Comparison of ENCODE assay signal across 9 cellular contexts in the genomic region with DNA sequence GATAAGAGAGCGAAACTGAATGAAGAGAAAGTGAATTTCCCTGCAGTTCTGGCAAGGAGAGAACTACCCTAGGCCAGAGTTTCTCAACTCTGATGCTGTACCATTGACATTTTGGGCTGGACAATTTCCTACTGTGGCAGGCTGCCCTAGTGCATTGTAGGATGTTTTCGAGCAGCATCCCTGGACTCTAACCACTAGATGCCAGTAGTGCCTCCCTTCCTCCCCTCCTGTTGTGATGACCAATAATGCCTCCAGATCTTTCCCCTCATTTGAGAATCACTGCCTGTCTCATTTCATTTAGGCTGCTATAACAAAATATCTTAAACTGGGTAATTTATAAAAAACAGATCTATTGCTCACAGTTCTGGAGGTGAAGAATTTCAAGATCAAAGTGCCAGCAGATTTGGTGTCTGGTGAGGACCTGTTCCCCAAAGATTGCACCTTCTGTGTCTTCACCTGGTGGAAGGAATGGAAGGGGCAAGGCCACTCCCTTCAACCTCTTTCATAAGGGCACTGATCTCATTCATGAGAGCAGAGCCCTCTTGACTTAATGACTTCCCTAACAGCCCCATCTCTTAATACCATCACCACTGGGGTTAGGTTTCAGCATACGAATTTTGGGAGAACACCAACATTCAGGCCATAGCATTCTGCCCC.
DNase-seq lines count a peak whose midpoint lies in the region; ATAC-seq, FAIRE-seq and TF ChIP-seq lines count a peak whose summit lies in the region.
"Had no signal": no experiment of that assay in that cellular context is flagged by ENCODE, and none has a peak within 500 bp of the region (broad histone marks: within the 10 kb centered on the region; RNA-seq: fewer than 3 reads in every experiment).

No MANE protein-coding gene starts in this region.

- DNase-seq in EH (ENCODE audit: low read depth) (peak; percentile 41), M059J (ENCODE audit: low read depth) (peak; percentile 25), brain microvascular endothelial cell (peak; percentile 2), mesendoderm (peak; percentile 71), activated gamma-delta T cell (lab: John Stamatoyannopoulos, UW) (no peak), RCC 7860 (ENCODE audit: low spot score) (no peak), body of pancreas (no peak)
- DNase-seq: activated T-cell treated with anti-CD3 and anti-CD28 coated beads, Interleukin-2, amount 50 U/mL, for 48 hours had no signal

- H2AK5ac ChIP-seq in mesendoderm (ENCODE audit: low read length) = no peak overlapping the region

- no peak for TF ChIP-seq POLR2A in body of pancreas (IDR thresholded peaks at IDR 0.05)

- H3K4ac ChIP-seq in mesendoderm (ENCODE audit: low read depth, low read length) = no peak overlapping the region

- H3K36me3 ChIP-seq in brain microvascular endothelial cell (replicated peaks) = no peaks in the 10 kb centered on the region
- no peaks in the 10 kb centered on the region for H3K36me3 ChIP-seq in mesendoderm (ENCODE audit: control insufficient read depth, insufficient read depth, low read length)
- H3K36me3 ChIP-seq in body of pancreas (replicated peaks in 1 of 2; ENCODE audit: insufficient read depth in 1 of 2, low read depth in 2 of 2) = no peaks in the 10 kb centered on the region

- in situ Hi-C loops in brain microvascular endothelial cell (cut with HindIII; ENCODE audit: low pct_ligation_motif_present, low sequenced_read_pairs) = no loop called here

- no peak overlapping the region for H2BK5ac ChIP-seq in mesendoderm (ENCODE audit: low read length)

- intact Hi-C loops in body of pancreas (cut with DNase I) = no loop called here

- no peak overlapping the region for H3K23ac ChIP-seq in mesendoderm (ENCODE audit: low read length)

- H4K8ac ChIP-seq in mesendoderm (ENCODE audit: low read depth, low read length) = no peak overlapping the region

- H4K5ac ChIP-seq in mesendoderm (ENCODE audit: low read length) = no peak overlapping the region

- no peak overlapping the region for H3K9ac ChIP-seq in mesendoderm (ENCODE audit: low read length)

- WGBS in mesendoderm (ENCODE audit: extremely low coverage, insufficient coverage, low lambda C conversion rate) = no CpG with 5 or more reads among the region's 3 CpGs
- WGBS in body of pancreas, 2 donors = 69 to 74% methylated on average over 3 of the region's 3 CpGs

- H3K4me2 ChIP-seq in mesendoderm (ENCODE audit: low read length) = no peak overlapping the region

- H3K9me3 ChIP-seq in body of pancreas = no peaks in the 10 kb centered on the region

- no peaks in the 10 kb centered on the region for H3K4me1 ChIP-seq in mesendoderm (ENCODE audit: control insufficient read depth, low read depth, low read length)
- no peaks in the 10 kb centered on the region for H3K4me1 ChIP-seq in body of pancreas

- H3K18ac ChIP-seq in mesendoderm (ENCODE audit: low read length) = no peak overlapping the region

- TF ChIP-seq CTCF in brain microvascular endothelial cell (IDR thresholded peaks at IDR 0.05; ENCODE audit: low read depth, low read length, missing control alignments) = peak; percentile 39
- no peak for TF ChIP-seq CTCF in body of pancreas (IDR thresholded peaks at IDR 0.05)

- no peak overlapping the region for H3K56ac ChIP-seq in mesendoderm (ENCODE audit: low read length)

- no peaks in the 10 kb centered on the region for H3K79me2 ChIP-seq in mesendoderm (ENCODE audit: control insufficient read depth, insufficient read depth, low read length)

- ATAC-seq in GM18861 (IDR thresholded peaks at IDR 0.05; ENCODE audit: unreplicated experiment) (no peak), body of pancreas (no peak)

- H3K27ac ChIP-seq in brain microvascular endothelial cell (no peak overlapping the region), mesendoderm (ENCODE audit: low read depth, low read length) (no peak overlapping the region), body of pancreas (no peak overlapping the region)

- no peak for FAIRE-seq in RCC 7860 (lab: Jason Lieb, UNC)

- H3K27me3 ChIP-seq in brain microvascular endothelial cell (replicated peaks) (no peaks in the 10 kb centered on the region), mesendoderm (ENCODE audit: insufficient read depth, low read length, poor library complexity) (no peaks in the 10 kb centered on the region), body of pancreas (no peaks in the 10 kb centered on the region)

- H3K4me3 ChIP-seq in brain microvascular endothelial cell (ENCODE audit: low read depth, low read length) (no peak overlapping the region), mesendoderm (ENCODE audit: low read length) (no peak overlapping the region), body of pancreas (no peak overlapping the region)

- H3K79me1 ChIP-seq in mesendoderm (ENCODE audit: low read length) = no peaks in the 10 kb centered on the region

- H2BK15ac ChIP-seq in mesendoderm (replicated peaks; ENCODE audit: low read depth) = no peak overlapping the region

- no peak overlapping the region for H2BK120ac ChIP-seq in mesendoderm (ENCODE audit: low read depth, low read length)

Comparison
In these comparisons a context has a peak if more than half of its experiments do, and no peak if none do; other contexts are left out.
1. DNase-seq: peak in EH (single experiment), M059J (single experiment), brain microvascular endothelial cell (single experiment) and mesendoderm (single experiment); none in activated gamma-delta T cell (single experiment), RCC 7860 (single experiment) and body of pancreas (0 of 4).